Comparison of ENCODE assay signal across 1 cellular context in genomic region chr4:46211406-46211805, GRCh38.
TF ChIP-seq lines count a peak whose summit lies in the region.

No MANE protein-coding gene starts in this region.

TF ChIP-seq in HepG2, 621 proteins besides CTCF, POLR2A, EP300 and RAD21 (continued from another document):
- TF ChIP-seq ZNF350 (CRISPR knock-in tag; IDR thresholded peaks at IDR 0.05; ENCODE audit: borderline replicate concordance, low read depth) (no peak), DNMT3B (CRISPR knock-in tag; conservative IDR thresholded peaks at IDR 0.05) (no peak), RXRB (CRISPR knock-in tag; IDR thresholded peaks at IDR 0.05; ENCODE audit: borderline replicate concordance) (no peak), ZNF354B (CRISPR knock-in tag; IDR thresholded peaks at IDR 0.05) (no peak), ZZZ3 (CRISPR knock-in tag; IDR thresholded peaks at IDR 0.05; ENCODE audit: borderline replicate concordance) (no peak)
